In genomic region chr2:101983928-101984327, GRCh38 we compare ENCODE assay signal across 9 cellular contexts. TPM values are rescaled to one million over a fixed set of nuclear protein-coding genes. Genes with fewer than 3 reads are reported as not detected.
DNase-seq lines count a peak whose midpoint lies in the region; ATAC-seq and TF ChIP-seq lines count a peak whose summit lies in the region.
"Had no signal": no experiment of that assay in that cellular context is flagged by ENCODE, and none has a peak within 500 bp of the region (broad histone marks: within the 10 kb centered on the region; RNA-seq: fewer than 3 reads in every experiment).

No MANE protein-coding gene starts in this region.

- H3K4me1 ChIP-seq in RWPE2 (ENCODE audit: insufficient read depth, poor library complexity, severe bottlenecking) (peaks cover 21% of the 10 kb centered on the region), foreskin keratinocyte (peaks cover 45% of the 10 kb centered on the region), suprapubic skin (peaks cover 54% of the 10 kb centered on the region)

- no peaks in the 10 kb centered on the region for H3K36me3 ChIP-seq in RWPE2 (ENCODE audit: low read depth)
- H3K36me3 ChIP-seq in suprapubic skin = no peaks in the 10 kb centered on the region

- TF ChIP-seq CTCF in RWPE2 (IDR thresholded peaks at IDR 0.05; ENCODE audit: poor library complexity, severe bottlenecking) = peak; percentile 43
- peak; percentile 72 for TF ChIP-seq CTCF in foreskin keratinocyte (conservative IDR thresholded peaks at IDR 0.05)
- TF ChIP-seq CTCF in suprapubic skin (IDR thresholded peaks at IDR 0.05) = peak; percentile 21 to 39

- peak overlapping the region; percentile 41 for H3K27ac ChIP-seq in RWPE2 (ENCODE audit: poor library complexity, severe bottlenecking)
- H3K27ac ChIP-seq in foreskin keratinocyte = peak overlapping the region; percentile 95
- H3K27ac ChIP-seq in suprapubic skin = no peak overlapping the region

- H3K4me3 ChIP-seq in RWPE2 (ENCODE audit: severe bottlenecking) (no peak overlapping the region), suprapubic skin (no peak overlapping the region)

- no peak for TF ChIP-seq EP300 in suprapubic skin (IDR thresholded peaks at IDR 0.05)

- H3K9me3 ChIP-seq in RWPE2 (ENCODE audit: severe bottlenecking) = no peaks in the 10 kb centered on the region
- no peaks in the 10 kb centered on the region for H3K9me3 ChIP-seq in suprapubic skin

- 0 out of 3 replicates have a peak, but pooled peaks have one; percentile 19 for ATAC-seq in RWPE2 (ENCODE audit: low read depth)
- peak; percentile 9 for ATAC-seq in foreskin keratinocyte

- no peaks in the 10 kb centered on the region for H3K27me3 ChIP-seq in RWPE2 (ENCODE audit: insufficient read depth, poor library complexity, severe bottlenecking)
- H3K27me3 ChIP-seq in foreskin keratinocyte = no peaks in the 10 kb centered on the region
- no peaks in the 10 kb centered on the region for H3K27me3 ChIP-seq in suprapubic skin

- 54% methylated on average over 2 of the region's 2 CpGs for WGBS in suprapubic skin

- no peak for TF ChIP-seq POLR2A in suprapubic skin (IDR thresholded peaks at IDR 0.05)

- DNase-seq in DMS153 (lab: John Stamatoyannopoulos, UW) (peak; percentile 18), DMS153 treated with DMSO at 0.1 percent for 48 hours (lab: John Stamatoyannopoulos, UW; ENCODE audit: unreplicated experiment) (no peak), RWPE2 (ENCODE audit: low spot score) (no peak), foreskin keratinocyte (peak in 1 of 2 donors; percentile 43), suprapubic skin (ENCODE audit: low spot score in 2 of 2) (no peak), iPS-NIHi7 (ENCODE audit: extremely low spot score) (no peak), EL (no peak)
- DNase-seq in stimulated activated CD4-positive, alpha-beta T cell treated with anti-CD3 and anti-CD28 coated beads, Interleukin-4, amount 100 ng/mL, for 1 hour = no peak
- DNase-seq: NCI-H2081 treated with DMSO at 0.1 percent for 48 hours had no signal

RNA-seq across cellular contexts. Expression of gene IL1R2, which starts 7.8 kb away (rescaled TPM):
- total RNA-seq in foreskin keratinocyte (37.9 and 40.7 TPM in 2 replicates), suprapubic skin (100 to 1,000 TPM in 2 of 4 donors, 10 to 100 TPM in 2; 55.3 to 103 (median 80.7) TPM)
- 36.6 and 44.6 TPM in 2 replicates for polyA plus RNA-seq in foreskin keratinocyte
